In the genomic region with DNA sequence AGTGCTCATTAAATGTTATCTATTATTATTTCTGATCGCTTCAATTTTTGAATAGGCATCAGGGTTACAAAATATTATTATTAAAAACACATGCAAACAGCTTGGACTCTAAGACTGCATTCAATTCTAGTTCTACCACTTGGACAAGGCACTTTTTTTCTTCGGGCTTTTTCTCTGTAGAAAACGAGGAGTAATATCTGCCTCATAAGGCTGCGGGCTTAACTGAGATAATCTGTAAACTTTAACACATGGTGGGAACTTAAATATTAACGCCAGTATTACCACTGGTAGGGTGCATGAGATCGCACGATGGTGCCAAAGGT, we compare ENCODE assay signal across 8 cellular contexts. TPM values are rescaled to one million over a fixed set of nuclear protein-coding genes. Genes with fewer than 3 reads are reported as not detected.
DNase-seq lines count a peak whose midpoint lies in the region; ATAC-seq, FAIRE-seq and TF ChIP-seq lines count a peak whose summit lies in the region.

No MANE protein-coding gene starts in this region.

- H4K20me1 ChIP-seq in astrocyte (ENCODE audit: insufficient read depth, low read length): no peaks in the 10 kb centered on the region

- peaks cover 6% of the 10 kb centered on the region for H3K4me1 Mint-ChIP-seq in astrocyte (ENCODE audit: low read depth, unreplicated experiment)

- DNase-seq in astrocyte (ENCODE audit: low read depth) (no peak), right lobe of liver (no peak), SHP77 (lab: John Stamatoyannopoulos, UW) (no peak), GM19238 (ENCODE audit: insufficient read length, low spot score) (no peak), activated gamma-delta T cell (lab: John Stamatoyannopoulos, UW) (no peak)

- H3K36me3 Mint-ChIP-seq in astrocyte (ENCODE audit: low read depth, unreplicated experiment): no peaks in the 10 kb centered on the region

- intact Hi-C loops in right lobe of liver (cut with DNase I): no loop called here

- peak overlapping the region; percentile 93 for H3K9ac ChIP-seq in astrocyte (ENCODE audit: low read length)

- no peaks in the 10 kb centered on the region for H3K9me3 Mint-ChIP-seq in astrocyte (ENCODE audit: unreplicated experiment)

- H3K4me1 ChIP-seq in astrocyte (ENCODE audit: insufficient read depth, low read length): no peaks in the 10 kb centered on the region
- H3K4me1 ChIP-seq in right lobe of liver: peaks cover 0 to 8% (median 0%) of the 10 kb centered on the region in 4 donors
- H3K4me1 ChIP-seq in urinary bladder (ENCODE audit: insufficient read depth): no peaks in the 10 kb centered on the region

- no peak for TF ChIP-seq CTCF in astrocyte (IDR thresholded peaks at IDR 0.05; ENCODE audit: insufficient read depth, low read depth, low read length)
- TF ChIP-seq CTCF in right lobe of liver (IDR thresholded peaks at IDR 0.05): no peak

- H3K9me3 ChIP-seq in astrocyte (ENCODE audit: insufficient read depth, low read depth, low read length): no peaks in the 10 kb centered on the region
- H3K9me3 ChIP-seq in right lobe of liver: no peaks in the 10 kb centered on the region

- ATAC-seq in GM19035 (IDR thresholded peaks at IDR 0.05; ENCODE audit: unreplicated experiment): peak; percentile 35
- peak; percentile 42 for ATAC-seq in HG03135 (IDR thresholded peaks at IDR 0.05; ENCODE audit: unreplicated experiment)
- ATAC-seq in right lobe of liver: peak; percentile 40 to 61 (median 56)

- H2AFZ ChIP-seq in astrocyte (ENCODE audit: low read depth, low read length): peak overlapping the region; percentile 70

- peaks cover 1% of the 10 kb centered on the region for H3K36me3 ChIP-seq in astrocyte (ENCODE audit: insufficient read depth, low read length)
- H3K36me3 ChIP-seq in right lobe of liver: no peaks in the 10 kb centered on the region
- H3K36me3 ChIP-seq in urinary bladder (ENCODE audit: insufficient read depth): no peaks in the 10 kb centered on the region

- no peak for TF ChIP-seq POLR2A in right lobe of liver (IDR thresholded peaks at IDR 0.05)

- H3K4me3 ChIP-seq in astrocyte (ENCODE audit: insufficient read depth, low read depth, low read length) (peak overlapping the region; percentile 87), right lobe of liver (peak overlapping the region; percentile 70 to 75 (median 72)), urinary bladder (ENCODE audit: low read depth, low read length) (peak overlapping the region; percentile 57)

- H3K79me2 ChIP-seq in astrocyte (ENCODE audit: insufficient read depth, low read length): peaks cover 45% of the 10 kb centered on the region

- H3K27ac ChIP-seq in astrocyte (ENCODE audit: low read depth, low read length): peak overlapping the region; percentile 66
- H3K27ac ChIP-seq in right lobe of liver: peak overlapping the region in 2 of 3 donors; percentile 38 to 41
- no peak overlapping the region for H3K27ac ChIP-seq in urinary bladder (ENCODE audit: low read depth)

- H3K4me3 Mint-ChIP-seq in astrocyte (ENCODE audit: unreplicated experiment): peak overlapping the region; percentile 96

- no peaks in the 10 kb centered on the region for H3K27me3 Mint-ChIP-seq in astrocyte (ENCODE audit: low read depth, unreplicated experiment)

- H3K4me2 ChIP-seq in astrocyte (ENCODE audit: low read length): peak overlapping the region; percentile 94

- H3K27me3 ChIP-seq in astrocyte (ENCODE audit: insufficient read depth, low read length) (no peaks in the 10 kb centered on the region), right lobe of liver (no peaks in the 10 kb centered on the region)

- peak overlapping the region; percentile 94 for H3K27ac Mint-ChIP-seq in astrocyte (ENCODE audit: unreplicated experiment)

- 5% methylated on average over 7 of the region's 7 CpGs for WGBS in right lobe of liver (ENCODE audit: insufficient coverage, low coverage, low lambda C conversion rate, missing lambda C conversion rate)
- WGBS in urinary bladder: 1% methylated on average over 7 of the region's 7 CpGs

- FAIRE-seq in astrocyte (lab: Jason Lieb, UNC): no peak

RNA-seq across cellular contexts. Expression of a gene that starts 0.5 kb away (rescaled TPM):
- 20.2 and 27.0 TPM in 2 replicates for total RNA-seq in astrocyte
- 1 to 10 TPM; 1.1 to 6.7 (median 2.4) TPM for total RNA-seq in right lobe of liver
- 22.5 TPM for total RNA-seq in urinary bladder
- polyA plus RNA-seq in urinary bladder: 8.2 TPM

RNA-seq across cellular contexts. Expression of a gene that starts 54.0 kb away (rescaled TPM):
- 0.43 and 0.66 TPM in 2 replicates for total RNA-seq in astrocyte
- 10 to 100 TPM in 1 of 6 experiments, 1 to 10 TPM in 5; 5.0 to 14.5 (median 7.4) TPM for total RNA-seq in right lobe of liver
- 19.1 TPM for total RNA-seq in urinary bladder
- polyA plus RNA-seq in urinary bladder: 4.1 TPM
